ENCODE assay signal across 8 cellular contexts in genomic region chr6:4776967-4777925, GRCh38. TPM values are rescaled to one million over a fixed set of nuclear protein-coding genes. Genes with fewer than 3 reads are reported as not detected.
DNase-seq lines count a peak whose midpoint lies in the region; ATAC-seq and TF ChIP-seq lines count a peak whose summit lies in the region.

No MANE protein-coding gene starts in this region.

- no peak for TF ChIP-seq EP300 in Ishikawa (IDR thresholded peaks at IDR 0.05; ENCODE audit: borderline replicate concordance)

- no peak overlapping the region for H2BK120ac ChIP-seq in neuronal stem cell (ENCODE audit: low read depth, low read length)

- peak overlapping the region; percentile 51 for H3K4me2 ChIP-seq in neuronal stem cell (ENCODE audit: insufficient read depth, low read length, poor library complexity, severe bottlenecking)

- H2BK5ac ChIP-seq in neuronal stem cell (ENCODE audit: low read length), result no peak overlapping the region

- intact Hi-C loops in esophagus squamous epithelium (cut with DNase I), result loop anchor here (10.0 kb wide), 2 partner anchors 248 to 412 kb away; no protein-coding TSS in a partner anchor

- DNase-seq in NCI-H1694 treated with DMSO at 0.1 percent for 48 hours (lab: John Stamatoyannopoulos, UW) (peak; percentile 3), NCI-H1694 (lab: John Stamatoyannopoulos, UW) (no peak), esophagus squamous epithelium (lab: John Stamatoyannopoulos, UW) (no peak), neuronal stem cell (ENCODE audit: low spot score) (no peak)
- peak; percentile 34 to 40 for DNase-seq in activated CD4-positive, alpha-beta T cell treated with anti-CD3 and anti-CD28 coated beads, Interleukin-2, amount 50 U/mL, for 48 hours

- H3K27me3 ChIP-seq in esophagus squamous epithelium (no peaks in the 10 kb centered on the region), neuronal stem cell (ENCODE audit: control insufficient read depth in 3 of 3, insufficient read depth in 3 of 3, low read depth in 1 of 3, low read length in 3 of 3) (peaks cover 0 to 32% (median 15%) of the 10 kb centered on the region in 3 experiments)

- TF ChIP-seq RAD21 in Ishikawa (IDR thresholded peaks at IDR 0.05; ENCODE audit: low read depth), result no peak

- TF ChIP-seq CTCF in esophagus squamous epithelium (IDR thresholded peaks at IDR 0.05), result no peak

- peak overlapping the region; percentile 63 for H3K9ac ChIP-seq in neuronal stem cell (ENCODE audit: low read depth, low read length, poor library complexity)

- 4 to 5% methylated on average over 20 to 24 of the region's 38 CpGs for WGBS in esophagus squamous epithelium, 2 donors
- no CpG with 5 or more reads among the region's 38 CpGs for WGBS in neuronal stem cell (ENCODE audit: extremely low coverage in 2 of 2, insufficient read length in 2 of 2, insufficient replicate concordance in 1 of 2), 2 donors

- H4K8ac ChIP-seq in neuronal stem cell (ENCODE audit: low read depth, low read length), result no peak overlapping the region

- no peaks in the 10 kb centered on the region for H3K79me1 ChIP-seq in neuronal stem cell (ENCODE audit: low read depth, low read length)

- H3K18ac ChIP-seq in neuronal stem cell (ENCODE audit: low read length), result no peak overlapping the region

- H2AFZ ChIP-seq in neuronal stem cell (ENCODE audit: low read length), result peak overlapping the region; percentile 70

- H2BK12ac ChIP-seq in neuronal stem cell (ENCODE audit: low read length), result no peak overlapping the region

- H3K4me1 ChIP-seq in esophagus squamous epithelium (peaks cover under 1 to 48% (median 16%) of the 10 kb centered on the region in 3 donors), neuronal stem cell (ENCODE audit: control insufficient read depth in 2 of 2, insufficient read depth in 1 of 2, low read depth in 1 of 2, low read length in 2 of 2) (peaks cover 0 to 4% of the 10 kb centered on the region in 2 donors)

- H3K36me3 ChIP-seq in esophagus squamous epithelium (no peaks in the 10 kb centered on the region), neuronal stem cell (replicated peaks in 1 of 2; ENCODE audit: control insufficient read depth in 2 of 2, insufficient read depth in 2 of 2, low read length in 2 of 2) (no peaks in the 10 kb centered on the region)

- no peak overlapping the region for H3K23ac ChIP-seq in neuronal stem cell (ENCODE audit: low read depth, low read length, poor library complexity)

- ATAC-seq in HG03025 (IDR thresholded peaks at IDR 0.05; ENCODE audit: low FRiP score, unreplicated experiment) (no peak), GM18520 (IDR thresholded peaks at IDR 0.05; ENCODE audit: unreplicated experiment) (no peak)

- no peak for TF ChIP-seq POLR2A in esophagus squamous epithelium (IDR thresholded peaks at IDR 0.05)

- H4K91ac ChIP-seq in neuronal stem cell (ENCODE audit: low read depth, low read length, poor library complexity), result no peak overlapping the region

- no peak overlapping the region for H3K4ac ChIP-seq in neuronal stem cell (ENCODE audit: low read length)

- no peak overlapping the region for H2AK5ac ChIP-seq in neuronal stem cell (ENCODE audit: low read depth, low read length)

- peak overlapping the region; percentile 67 to 90 (median 79) for H3K4me3 ChIP-seq in esophagus squamous epithelium
- peak overlapping the region; percentile 89 to 93 for H3K4me3 ChIP-seq in neuronal stem cell (ENCODE audit: low read length in 2 of 2)

- H3K14ac ChIP-seq in neuronal stem cell (ENCODE audit: low read length), result no peak overlapping the region

- H3K9me3 ChIP-seq in esophagus squamous epithelium (no peaks in the 10 kb centered on the region), neuronal stem cell (replicated peaks in 1 of 2; ENCODE audit: control insufficient read depth in 2 of 2, insufficient read depth in 1 of 2, low read depth in 1 of 2, low read length in 2 of 2) (peaks cover 0 to 23% of the 10 kb centered on the region in 2 donors)

- H2BK15ac ChIP-seq in neuronal stem cell (ENCODE audit: low read length), result peak overlapping the region; percentile 50

- H3K27ac ChIP-seq in esophagus squamous epithelium, result peak overlapping the region; percentile 76 to 97 (median 93)
- no peak overlapping the region for H3K27ac ChIP-seq in neuronal stem cell (replicated peaks; ENCODE audit: low read length)

TF ChIP-seq in Ishikawa, 13 proteins besides CTCF, POLR2A, EP300 and RAD21:
- TF ChIP-seq MAX (IDR thresholded peaks at IDR 0.05), result peak; percentile 35; the same call in 1 of the 2 replicates
- TF ChIP-seq NFIC (IDR thresholded peaks at IDR 0.05), result no peak

RNA-seq across cellular contexts. Expression of gene CDYL, which starts 1.0 kb away (rescaled TPM):
- 10 to 100 TPM; 15.2 to 43.5 (median 19.6) TPM for total RNA-seq in esophagus squamous epithelium
- polyA plus RNA-seq in neuronal stem cell (2013, experiment 1 of 2), result 31.7 TPM
- polyA plus RNA-seq in neuronal stem cell (2013, experiment 2 of 2), result 30.2 TPM

Comparison
In these comparisons a context has a peak if more than half of its experiments do, and no peak if none do; other contexts are left out.
1. DNase-seq: peak in NCI-H1694 treated with DMSO at 0.1 percent for 48 hours (single experiment) and activated CD4-positive, alpha-beta T cell treated with anti-CD3 and anti-CD28 coated beads, Interleukin-2, amount 50 U/mL, for 48 hours (2 of 2); none in NCI-H1694 (single experiment), esophagus squamous epithelium (single experiment) and neuronal stem cell (single experiment).